17 cellular contexts compared by ENCODE assay signal in genomic region chr6:33682341-33682740, GRCh38. TPM values are rescaled to one million over a fixed set of nuclear protein-coding genes. Genes with fewer than 3 reads are reported as not detected.
DNase-seq lines count a peak whose midpoint lies in the region; ATAC-seq and TF ChIP-seq lines count a peak whose summit lies in the region.
"Had no signal": no experiment of that assay in that cellular context is flagged by ENCODE, and none has a peak within 500 bp of the region (broad histone marks: within the 10 kb centered on the region; RNA-seq: fewer than 3 reads in every experiment).

No MANE protein-coding gene starts in this region.

- peaks cover 42% of the 10 kb centered on the region for H3K36me3 Mint-ChIP-seq in activated CD8-positive, alpha-beta memory T cell treated with anti-CD3 and anti-CD28 coated beads, Interleukin-2, amount 10 ng/mL, durations not matched to agents 7 days and 5 days
- peaks cover 25% of the 10 kb centered on the region for H3K36me3 Mint-ChIP-seq in T-helper 17 cell (ENCODE audit: low read depth)
- peaks cover 13 to 70% (median 24%) of the 10 kb centered on the region in 5 donors for H3K36me3 Mint-ChIP-seq in naive thymus-derived CD4-positive, alpha-beta T cell

- H3K4me1 Mint-ChIP-seq in activated CD8-positive, alpha-beta memory T cell treated with anti-CD3 and anti-CD28 coated beads, Interleukin-2, amount 10 ng/mL, durations not matched to agents 7 days and 5 days, result peaks cover 18% of the 10 kb centered on the region
- peaks cover 13% of the 10 kb centered on the region for H3K4me1 Mint-ChIP-seq in T-helper 17 cell
- H3K4me1 Mint-ChIP-seq in naive thymus-derived CD4-positive, alpha-beta T cell, result peaks cover 0 to 17% (median 0%) of the 10 kb centered on the region in 7 donors

- H3K36me3 ChIP-seq in BLaER1 treated with 17β-estradiol and CSF1 and Interleukin-3, amounts not matched to agents 10 nM and 100 nM, result peaks cover 11 to 80% (median 62%) of the 10 kb centered on the region in 11 experiments; a peak in 21 of 22 replicates
- peaks cover 0 to 94% (median 29%) of the 10 kb centered on the region in 3 experiments for H3K36me3 ChIP-seq in naive thymus-derived CD4-positive, alpha-beta T cell (ENCODE audit: control insufficient read depth in 2 of 3, insufficient read depth in 3 of 3, low read length in 3 of 3)
- peaks cover 0 to 96% (median 38%) of the 10 kb centered on the region in 3 donors for H3K36me3 ChIP-seq in tibial artery

- H3K4me3 Mint-ChIP-seq in activated CD8-positive, alpha-beta memory T cell treated with anti-CD3 and anti-CD28 coated beads, Interleukin-2, amount 10 ng/mL, durations not matched to agents 7 days and 5 days, result no peak overlapping the region
- H3K4me3 Mint-ChIP-seq in T-helper 17 cell, result peak overlapping the region; percentile 52
- no peak overlapping the region for H3K4me3 Mint-ChIP-seq in naive thymus-derived CD4-positive, alpha-beta T cell

- no peaks in the 10 kb centered on the region for H3K9me3 ChIP-seq in BLaER1 treated with 17β-estradiol and CSF1 and Interleukin-3, amounts not matched to agents 10 nM and 100 nM (replicated peaks in 1 of 11)
- no peaks in the 10 kb centered on the region for H3K9me3 ChIP-seq in T-helper 17 cell (ENCODE audit: control insufficient read depth, low read length, poor library complexity, severe bottlenecking)
- H3K9me3 ChIP-seq in naive thymus-derived CD4-positive, alpha-beta T cell (ENCODE audit: control insufficient read depth in 2 of 3, low read length in 3 of 3), result no peaks in the 10 kb centered on the region
- no peaks in the 10 kb centered on the region for H3K9me3 ChIP-seq in tibial artery

- no peak overlapping the region for H3K4me3 ChIP-seq in BLaER1 treated with 17β-estradiol and CSF1 and Interleukin-3, amounts not matched to agents 10 nM and 100 nM
- H3K4me3 ChIP-seq in naive thymus-derived CD4-positive, alpha-beta T cell (ENCODE audit: low read length), result no peak overlapping the region
- no peak overlapping the region for H3K4me3 ChIP-seq in tibial artery

- no peak for DNase-seq in activated CD8-positive, alpha-beta memory T cell treated with anti-CD3 and anti-CD28 coated beads, Interleukin-2, amount 10 ng/mL, durations not matched to agents 7 days and 5 days
- no peak for DNase-seq in activated CD8-positive, alpha-beta memory T cell treated with anti-CD3 and anti-CD28 coated beads for 24 hours
- DNase-seq in T-helper 17 cell (no peak), epidermal melanocyte (ENCODE audit: insufficient read length, low spot score) (no peak), tibial artery (no peak)
- DNase-seq in naive thymus-derived CD4-positive, alpha-beta T cell, result no peak
- DNase-seq: 8988T; COR-L47; GOT3; KBM-7; NCI-H1417 treated with DMSO at 0.1 percent for 48 hours; NCI-H1930; NCI-H446; NK-92 treated with Interleukin-12 subunit alpha and Interleukin-12 subunit beta, amount 100 ng/mL, for 24 hours; SHP77 treated with DMSO at 0.1 percent for 48 hours had no signal

- H4K20me1 ChIP-seq in BLaER1 treated with 17β-estradiol and CSF1 and Interleukin-3, amounts not matched to agents 10 nM and 100 nM, result peaks cover 0 to 24% (median 0%) of the 10 kb centered on the region in 11 experiments; a peak in 1 of 22 replicates

- 0 out of 22 replicates have a peak, but pooled peaks cover 0 to 5% (median 0%) of the 10 kb centered on the region in 11 experiments for H3K27me3 ChIP-seq in BLaER1 treated with 17β-estradiol and CSF1 and Interleukin-3, amounts not matched to agents 10 nM and 100 nM
- H3K27me3 ChIP-seq in naive thymus-derived CD4-positive, alpha-beta T cell (ENCODE audit: control insufficient read depth in 2 of 2, insufficient read depth in 2 of 2, low read length in 2 of 2), result no peaks in the 10 kb centered on the region
- H3K27me3 ChIP-seq in tibial artery, result no peaks in the 10 kb centered on the region

- H3K4me2 ChIP-seq in BLaER1 treated with 17β-estradiol and CSF1 and Interleukin-3, amounts not matched to agents 10 nM and 100 nM, result peak overlapping the region; percentile 40 to 82 (median 72); a peak in 20 of 22 replicates

- peak overlapping the region in 1 of 11 experiments; percentile 12; a peak in 1 of 22 replicates for H3K27ac ChIP-seq in BLaER1 treated with 17β-estradiol and CSF1 and Interleukin-3, amounts not matched to agents 10 nM and 100 nM
- H3K27ac ChIP-seq in naive thymus-derived CD4-positive, alpha-beta T cell (ENCODE audit: low read depth, low read length), result peak overlapping the region; percentile 43
- no peak overlapping the region for H3K27ac ChIP-seq in tibial artery

- CTCF ChIA-PET in activated CD8-positive, alpha-beta memory T cell treated with anti-CD3 and anti-CD28 coated beads, Interleukin-2, amount 10 ng/mL, durations not matched to agents 7 days and 5 days (lab: Charles Lee), result interaction anchor here (0.6 to 1.5 kb wide), 2 partner anchors 16 to 533 kb away, joined by 3 to 6 read pairs; no protein-coding TSS in a partner anchor
- CTCF ChIA-PET in naive thymus-derived CD4-positive, alpha-beta T cell (lab: Charles Lee), result no interaction called here

- peaks cover 37 to 61% (median 53%) of the 10 kb centered on the region in 10 experiments for H3K4me1 ChIP-seq in BLaER1 treated with 17β-estradiol and CSF1 and Interleukin-3, amounts not matched to agents 10 nM and 100 nM
- peaks cover 0 to 11% of the 10 kb centered on the region in 2 donors for H3K4me1 ChIP-seq in naive thymus-derived CD4-positive, alpha-beta T cell (ENCODE audit: control insufficient read depth in 2 of 2, insufficient read depth in 2 of 2, low read length in 2 of 2)
- no peaks in the 10 kb centered on the region for H3K4me1 ChIP-seq in tibial artery

- no peak for TF ChIP-seq CTCF in tibial artery (IDR thresholded peaks at IDR 0.05)

- H3K9ac ChIP-seq in BLaER1 treated with 17β-estradiol and CSF1 and Interleukin-3, amounts not matched to agents 10 nM and 100 nM, result peak overlapping the region in 1 of 11 experiments; percentile 45; a peak in 1 of 22 replicates

- H3K27me3 Mint-ChIP-seq in activated CD8-positive, alpha-beta memory T cell treated with anti-CD3 and anti-CD28 coated beads, Interleukin-2, amount 10 ng/mL, durations not matched to agents 7 days and 5 days, result no peaks in the 10 kb centered on the region
- no peaks in the 10 kb centered on the region for H3K27me3 Mint-ChIP-seq in T-helper 17 cell
- H3K27me3 Mint-ChIP-seq in naive thymus-derived CD4-positive, alpha-beta T cell, result no peaks in the 10 kb centered on the region

- peak overlapping the region; percentile 39 for H3K27ac Mint-ChIP-seq in activated CD8-positive, alpha-beta memory T cell treated with anti-CD3 and anti-CD28 coated beads, Interleukin-2, amount 10 ng/mL, durations not matched to agents 7 days and 5 days
- no peak overlapping the region for H3K27ac Mint-ChIP-seq in T-helper 17 cell
- H3K27ac Mint-ChIP-seq in naive thymus-derived CD4-positive, alpha-beta T cell, result peak overlapping the region in 5 of 9 donors; percentile 10 to 73 (median 42)

- POLR2A ChIA-PET in naive thymus-derived CD4-positive, alpha-beta T cell (lab: Charles Lee), result no interaction called here

- H3K9me3 Mint-ChIP-seq in activated CD8-positive, alpha-beta memory T cell treated with anti-CD3 and anti-CD28 coated beads, Interleukin-2, amount 10 ng/mL, durations not matched to agents 7 days and 5 days (ENCODE audit: low read depth), result no peaks in the 10 kb centered on the region
- no peaks in the 10 kb centered on the region for H3K9me3 Mint-ChIP-seq in naive thymus-derived CD4-positive, alpha-beta T cell

- intact Hi-C loops in naive thymus-derived CD4-positive, alpha-beta T cell (cut with micrococcal nuclease), result no loop called here
- intact Hi-C loops in tibial artery (cut with DNase I; ENCODE audit: low total_unique reads), result no loop called here

- ATAC-seq in activated CD8-positive, alpha-beta memory T cell treated with anti-CD3 and anti-CD28 coated beads, Interleukin-2, amount 10 ng/mL, durations not matched to agents 7 days and 5 days, result no peak
- no peak for ATAC-seq in T-helper 17 cell
- ATAC-seq in naive thymus-derived CD4-positive, alpha-beta T cell, result no peak
- ATAC-seq in HG03521 (IDR thresholded peaks at IDR 0.05; ENCODE audit: unreplicated experiment), result no peak

RNA-seq across cellular contexts. Expression of gene UQCC2, which starts 29.2 kb away (rescaled TPM):
- total RNA-seq in activated CD8-positive, alpha-beta memory T cell treated with anti-CD3 and anti-CD28 coated beads, Interleukin-2, amount 10 ng/mL, durations not matched to agents 7 days and 5 days, result 100 to 1,000 TPM in 1 of 2 experiments, 10 to 100 TPM in 1; 94.8 to 108 TPM
- 10 to 100 TPM; 17.3 to 19.8 TPM for total RNA-seq in T-helper 17 cell
- 10 to 100 TPM; 15.7 to 79.8 (median 23.0) TPM for total RNA-seq in naive thymus-derived CD4-positive, alpha-beta T cell
- 10 to 100 TPM; 34.1 to 50.0 TPM for polyA plus RNA-seq in naive thymus-derived CD4-positive, alpha-beta T cell
